8 cellular contexts compared by ENCODE assay signal in the genomic region with DNA sequence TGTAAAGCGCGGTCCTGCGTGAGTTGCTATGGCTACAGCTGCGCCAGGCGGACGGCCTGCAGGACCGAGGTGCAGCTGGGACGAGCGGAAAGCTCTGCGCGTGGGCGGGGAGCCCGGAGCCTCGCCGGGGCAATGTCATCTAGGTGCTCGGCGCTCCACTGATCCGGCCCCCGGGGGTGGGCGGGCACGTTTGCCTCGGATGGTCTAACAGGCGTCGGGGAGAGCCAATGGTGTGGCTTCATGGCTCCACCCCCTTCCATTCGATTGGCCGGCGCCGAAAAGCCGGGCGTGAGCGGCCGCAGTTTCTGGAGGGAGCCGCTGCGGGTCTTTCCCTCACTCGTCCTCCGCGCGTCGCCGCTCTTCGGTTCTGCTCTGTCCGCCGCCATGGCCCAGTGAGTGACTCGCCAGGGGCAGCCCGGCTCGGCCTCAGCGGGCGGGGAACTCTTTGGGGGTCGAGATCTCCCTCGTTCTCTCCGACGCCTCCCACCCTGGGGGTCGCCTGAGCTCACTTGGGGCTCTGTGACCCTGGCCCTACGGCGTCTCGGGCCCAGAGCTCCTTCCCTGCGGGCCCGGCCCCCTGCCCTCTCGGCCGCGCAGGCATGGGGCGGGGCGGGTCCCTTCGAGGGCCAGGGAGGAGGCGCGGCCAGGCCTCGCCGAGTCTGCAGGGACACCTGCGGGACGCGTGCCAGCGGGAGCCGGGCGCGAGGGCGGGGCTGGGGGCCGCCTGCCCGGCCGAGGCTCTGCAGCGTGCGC. TPM values are rescaled to one million over a fixed set of nuclear protein-coding genes. Genes with fewer than 3 reads are reported as not detected.
DNase-seq lines count a peak whose midpoint lies in the region; ATAC-seq and TF ChIP-seq lines count a peak whose summit lies in the region.

A gene (plus strand): TSS at position 331 of the 753 bp plus-strand sequence. CDS start 54 bp downstream, at position 385.

- peak within 1 kb of the TSS; percentile 83 to 87 for H3K4me3 ChIP-seq in right atrium auricular region
- H3K4me3 ChIP-seq in uterus, result peak within 1 kb of the TSS; percentile 77 to 91

- DNase-seq in NCI-H187 (lab: John Stamatoyannopoulos, UW), result peak; percentile 88 to 99
- peak; percentile 92 to 98 (median 95) for DNase-seq in T-helper 2 cell
- DNase-seq in anterior cingulate cortex (lab: John Stamatoyannopoulos, UW), result peak; percentile 83 to 99 (median 97)
- DNase-seq in right atrium auricular region (ENCODE audit: low spot score), result peak; percentile 99
- DNase-seq in pulmonary artery endothelial cell (ENCODE audit: low read depth, low spot score), result peak; percentile 94
- DNase-seq in uterus, result peak; percentile 97 to 98

- H3K27ac ChIP-seq in right atrium auricular region (peak within 1 kb of the TSS; percentile 88 to 97), uterus (peak within 1 kb of the TSS; percentile 68 to 91)

- peaks cover 19% of the 10 kb centered on the region for H3K36me3 ChIP-seq in right atrium auricular region
- H3K36me3 ChIP-seq in uterus, result no peaks in the 10 kb centered on the region

- H3K4me1 ChIP-seq in right atrium auricular region (peaks cover 0 to 22% of the 10 kb centered on the region in 2 donors), uterus (no peaks in the 10 kb centered on the region)

- TF ChIP-seq POLR2A in uterus (IDR thresholded peaks at IDR 0.05), result peak; percentile 47 to 73

- no peak for TF ChIP-seq CTCF in right atrium auricular region (IDR thresholded peaks at IDR 0.05)
- TF ChIP-seq CTCF in uterus (IDR thresholded peaks at IDR 0.05), result peak in 2 of 4 experiments; percentile 17 to 20

- ATAC-seq in GM18498 (IDR thresholded peaks at IDR 0.05; ENCODE audit: unreplicated experiment) (peak; percentile 93), HG02938 (IDR thresholded peaks at IDR 0.05; ENCODE audit: unreplicated experiment) (peak; percentile 96)

- H3K27me3 ChIP-seq in right atrium auricular region (no peaks in the 10 kb centered on the region), uterus (no peaks in the 10 kb centered on the region)

- intact Hi-C loops in uterus (cut with DNase I; ENCODE audit: low total_unique reads), result no loop called here

- H3K9me3 ChIP-seq in right atrium auricular region (no peaks in the 10 kb centered on the region), uterus (no peaks in the 10 kb centered on the region)

RNA-seq across cellular contexts. Expression of the gene that starts here (rescaled TPM):
- total RNA-seq in right atrium auricular region (10 to 100 TPM; 51.1 to 59.9 TPM), pulmonary artery endothelial cell (286 and 352 TPM in 2 replicates), uterus (10 to 100 TPM; 13.8 to 79.7 (median 37.5) TPM)

Comparison
In these comparisons a context has a peak if more than half of its experiments do, and no peak if none do; other contexts are left out.
1. Peak in every context shown above with its lines: DNase-seq, ATAC-seq, H3K4me3 ChIP-seq and H3K27ac ChIP-seq.